Comparison of ENCODE assay signal across 1 cellular context in genomic region chr2:134282638-134283400, GRCh38.
TF ChIP-seq lines count a peak whose summit lies in the region.

No MANE protein-coding gene starts in this region.

TF ChIP-seq in HepG2, 621 proteins besides CTCF, POLR2A, EP300 and RAD21 (continued from another document):
- TF ChIP-seq ZNF142 (CRISPR knock-in tag; IDR thresholded peaks at IDR 0.05) (no peak), ZNF790 (CRISPR knock-in tag; IDR thresholded peaks at IDR 0.05; ENCODE audit: borderline replicate concordance) (no peak), SMARCE1 (IDR thresholded peaks at IDR 0.05; ENCODE audit: borderline replicate concordance) (no peak), ZMYM2 (CRISPR knock-in tag; IDR thresholded peaks at IDR 0.05) (no peak), RELA (CRISPR knock-in tag; IDR thresholded peaks at IDR 0.05) (no peak), ZNF160 (CRISPR knock-in tag; IDR thresholded peaks at IDR 0.05) (no peak), ZNF749 (CRISPR knock-in tag; IDR thresholded peaks at IDR 0.05; ENCODE audit: borderline replicate concordance) (no peak), ZNF878 (CRISPR knock-in tag; IDR thresholded peaks at IDR 0.05) (no peak), KDM3A (CRISPR knock-in tag; IDR thresholded peaks at IDR 0.05; ENCODE audit: low read depth) (no peak), KLF12 (CRISPR knock-in tag; IDR thresholded peaks at IDR 0.05; ENCODE audit: borderline replicate concordance) (no peak), KIAA2018 (CRISPR knock-in tag; IDR thresholded peaks at IDR 0.05; ENCODE audit: borderline replicate concordance) (no peak), HINFP (CRISPR knock-in tag; IDR thresholded peaks at IDR 0.05; ENCODE audit: low read depth) (no peak), ZNF564 (CRISPR knock-in tag; IDR thresholded peaks at IDR 0.05) (no peak)
- TF ChIP-seq, protein P1, sequence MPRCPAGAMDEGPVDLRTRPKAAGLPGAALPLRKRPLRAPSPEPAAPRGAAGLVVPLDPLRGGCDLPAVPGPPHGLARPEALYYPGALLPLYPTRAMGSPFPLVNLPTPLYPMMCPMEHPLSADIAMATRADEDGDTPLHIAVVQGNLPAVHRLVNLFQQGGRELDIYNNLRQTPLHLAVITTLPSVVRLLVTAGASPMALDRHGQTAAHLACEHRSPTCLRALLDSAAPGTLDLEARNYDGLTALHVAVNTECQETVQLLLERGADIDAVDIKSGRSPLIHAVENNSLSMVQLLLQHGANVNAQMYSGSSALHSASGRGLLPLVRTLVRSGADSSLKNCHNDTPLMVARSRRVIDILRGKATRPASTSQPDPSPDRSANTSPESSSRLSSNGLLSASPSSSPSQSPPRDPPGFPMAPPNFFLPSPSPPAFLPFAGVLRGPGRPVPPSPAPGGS (CRISPR knock-in tag; IDR thresholded peaks at IDR 0.05), result no peak
